Comparison of ENCODE assay signal across 12 cellular contexts in the genomic region with DNA sequence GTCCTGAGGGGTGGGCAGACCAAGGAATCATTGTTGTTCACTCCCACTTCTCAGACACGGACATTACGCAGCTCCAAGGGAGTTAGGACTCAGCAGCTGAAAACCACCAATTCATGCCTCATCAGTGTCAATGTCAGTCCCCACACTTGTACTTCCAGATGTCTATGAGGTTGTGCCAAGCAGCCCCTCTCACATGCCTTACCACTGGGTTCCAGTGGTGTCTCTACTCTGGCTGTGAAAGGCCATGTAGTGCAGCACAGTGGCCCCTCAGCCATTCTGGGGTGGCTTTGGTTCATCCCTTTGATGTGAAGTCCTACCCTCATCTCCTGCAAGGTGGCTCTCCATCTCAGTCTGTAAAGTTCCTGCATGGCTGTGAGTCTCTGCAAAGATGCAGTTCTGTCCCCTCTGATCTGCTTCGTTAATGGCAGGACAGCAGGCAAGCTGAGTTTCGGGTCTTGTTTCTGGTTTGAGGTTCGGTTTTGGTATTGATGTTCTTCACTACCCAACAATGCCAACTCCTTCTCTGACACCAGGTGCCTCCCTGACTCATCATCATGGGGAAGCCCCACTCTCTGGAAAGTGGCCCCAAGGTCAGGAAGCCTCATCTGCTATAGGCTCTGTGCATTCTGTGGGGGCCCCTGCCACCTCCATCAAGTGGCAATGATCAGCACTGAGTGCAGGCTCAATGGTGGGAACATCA. TPM values are rescaled to one million over a fixed set of nuclear protein-coding genes. Genes with fewer than 3 reads are reported as not detected.
A peak's percentile ranks its signal among the peaks of the same experiment; 100 is the strongest.
DNase-seq lines count a peak whose midpoint lies in the region; ATAC-seq and TF ChIP-seq lines count a peak whose summit lies in the region.
"Had no signal": no experiment of that assay in that cellular context is flagged by ENCODE, and none has a peak within 500 bp of the region (broad histone marks: within the 10 kb centered on the region; RNA-seq: fewer than 3 reads in every experiment).

No MANE protein-coding gene starts in this region.

- DNase-seq in activated CD4-positive, alpha-beta memory T cell treated with anti-CD3 and anti-CD28 coated beads, Interleukin-2, amount 10 ng/mL, durations not matched to agents 7 days and 5 days = peak; percentile 57
- peak in 2 of 3 donors; percentile 18 to 38 for DNase-seq in effector memory CD4-positive, alpha-beta T cell
- peak; percentile 71 to 77 for DNase-seq in stimulated activated CD8-positive, alpha-beta memory T cell treated with anti-CD3 and anti-CD28 coated beads, Interleukin-7, amount 100 ng/mL, for 4 hours (ENCODE audit: low read depth in 2 of 2)
- DNase-seq in KG1 (lab: John Stamatoyannopoulos, UW) (no peak), coronary artery (ENCODE audit: low spot score) (no peak), left ventricle myocardium superior (no peak)
- DNase-seq: pancreas, uterus had no signal

- CTCF ChIA-PET in activated CD4-positive, alpha-beta memory T cell treated with anti-CD3 and anti-CD28 coated beads, Interleukin-2, amount 10 ng/mL, durations not matched to agents 7 days and 5 days (lab: Charles Lee) = interaction anchor here (0.9 to 3.7 kb wide), 2 partner anchors 48 to 85 kb away, joined by 3 to 13 read pairs; no protein-coding TSS in a partner anchor

- no peak overlapping the region for H3K27ac ChIP-seq in effector memory CD4-positive, alpha-beta T cell (ENCODE audit: insufficient read depth, low read length, poor library complexity, severe bottlenecking)
- H3K27ac ChIP-seq in coronary artery = no peak overlapping the region
- H3K27ac ChIP-seq: pancreas, uterus had no signal

- ATAC-seq in HG02642 (IDR thresholded peaks at IDR 0.05; ENCODE audit: poor library complexity, unreplicated experiment) = peak; percentile 58
- ATAC-seq in GM19395 (IDR thresholded peaks at IDR 0.05; ENCODE audit: unreplicated experiment) = no peak
- no peak for ATAC-seq in left ventricle myocardium superior
- ATAC-seq: pancreas had no signal

- no peaks in the 10 kb centered on the region for H3K9me3 ChIP-seq in effector memory CD4-positive, alpha-beta T cell (ENCODE audit: control insufficient read depth, low read length)
- H3K9me3 ChIP-seq: pancreas, uterus had no signal

- H3K4me3 Mint-ChIP-seq in activated CD4-positive, alpha-beta memory T cell treated with anti-CD3 and anti-CD28 coated beads, Interleukin-2, amount 10 ng/mL, durations not matched to agents 7 days and 5 days = no peak overlapping the region

- peaks cover 31% of the 10 kb centered on the region for H3K4me1 ChIP-seq in effector memory CD4-positive, alpha-beta T cell (ENCODE audit: control insufficient read depth, insufficient read depth, low read length, poor library complexity, severe bottlenecking)
- H3K4me1 ChIP-seq: pancreas had no signal

- no peaks in the 10 kb centered on the region for H3K36me3 Mint-ChIP-seq in activated CD4-positive, alpha-beta memory T cell treated with anti-CD3 and anti-CD28 coated beads, Interleukin-2, amount 10 ng/mL, durations not matched to agents 7 days and 5 days (ENCODE audit: low read depth)

- TF ChIP-seq CTCF in coronary artery (IDR thresholded peaks at IDR 0.05) = no peak

- no peak overlapping the region for H3K4me3 ChIP-seq in effector memory CD4-positive, alpha-beta T cell (ENCODE audit: insufficient read depth, low read depth, low read length, poor library complexity, severe bottlenecking)
- no peak overlapping the region for H3K4me3 ChIP-seq in coronary artery
- H3K4me3 ChIP-seq: pancreas, uterus had no signal

- intact Hi-C loops in left ventricle myocardium superior (cut with micrococcal nuclease) = no loop called here

- POLR2A ChIA-PET in activated CD4-positive, alpha-beta memory T cell treated with anti-CD3 and anti-CD28 coated beads, Interleukin-2, amount 10 ng/mL, durations not matched to agents 7 days and 5 days (lab: Charles Lee) = interaction anchor here (1.6 kb wide), 1 partner anchor 13 kb away, joined by 4 read pairs; no protein-coding TSS in a partner anchor

- H3K36me3 ChIP-seq in effector memory CD4-positive, alpha-beta T cell (ENCODE audit: control insufficient read depth, insufficient read depth, low read length) = no peaks in the 10 kb centered on the region
- H3K36me3 ChIP-seq: pancreas, uterus had no signal

- H3K4me1 Mint-ChIP-seq in activated CD4-positive, alpha-beta memory T cell treated with anti-CD3 and anti-CD28 coated beads, Interleukin-2, amount 10 ng/mL, durations not matched to agents 7 days and 5 days = peaks cover 53% of the 10 kb centered on the region

- no peaks in the 10 kb centered on the region for H3K27me3 ChIP-seq in effector memory CD4-positive, alpha-beta T cell (replicated peaks; ENCODE audit: control insufficient read depth, insufficient read depth, low read length, poor library complexity, severe bottlenecking)
- H3K27me3 ChIP-seq: pancreas, uterus had no signal

- H3K9me3 Mint-ChIP-seq in activated CD4-positive, alpha-beta memory T cell treated with anti-CD3 and anti-CD28 coated beads, Interleukin-2, amount 10 ng/mL, durations not matched to agents 7 days and 5 days = no peaks in the 10 kb centered on the region

- peaks cover 18% of the 10 kb centered on the region for H3K27me3 Mint-ChIP-seq in activated CD4-positive, alpha-beta memory T cell treated with anti-CD3 and anti-CD28 coated beads, Interleukin-2, amount 10 ng/mL, durations not matched to agents 7 days and 5 days

- peak overlapping the region; percentile 33 for H3K27ac Mint-ChIP-seq in activated CD4-positive, alpha-beta memory T cell treated with anti-CD3 and anti-CD28 coated beads, Interleukin-2, amount 10 ng/mL, durations not matched to agents 7 days and 5 days

RNA-seq across cellular contexts. Expression of gene COL6A3, which starts 14.0 kb away (rescaled TPM):
- 1 to 10 TPM in 1 of 2 experiments, under 1 TPM in 1; 0.90 to 1.3 TPM for total RNA-seq in activated CD4-positive, alpha-beta memory T cell treated with anti-CD3 and anti-CD28 coated beads, Interleukin-2, amount 10 ng/mL, durations not matched to agents 7 days and 5 days
- total RNA-seq in left ventricle myocardium superior = 59.5 TPM

RNA-seq across cellular contexts. Expression of gene MLPH, which starts 59.1 kb away (rescaled TPM):
- total RNA-seq in activated CD4-positive, alpha-beta memory T cell treated with anti-CD3 and anti-CD28 coated beads, Interleukin-2, amount 10 ng/mL, durations not matched to agents 7 days and 5 days = not detected
- 88.9 TPM for total RNA-seq in left ventricle myocardium superior
- total RNA-seq: dermis microvascular lymphatic vessel endothelial cell; T-helper 2 cell treated with Interferon-gamma antibody and Interleukin-4, amounts not matched to agents 100 ng/mL and 5 ng/mL, for 36 hours had no signal

Comparison
In these comparisons a context has a peak if more than half of its experiments do, and no peak if none do; other contexts are left out.
1. DNase-seq: peak in activated CD4-positive, alpha-beta memory T cell treated with anti-CD3 and anti-CD28 coated beads, Interleukin-2, amount 10 ng/mL, durations not matched to agents 7 days and 5 days (single experiment), effector memory CD4-positive, alpha-beta T cell (2 of 3) and stimulated activated CD8-positive, alpha-beta memory T cell treated with anti-CD3 and anti-CD28 coated beads, Interleukin-7, amount 100 ng/mL, for 4 hours (2 of 2); none in KG1 (single experiment), coronary artery (single experiment) and left ventricle myocardium superior (single experiment).
2. RNA of gene COL6A3, which starts 14.0 kb away (total RNA-seq): 59.5 TPM in left ventricle myocardium superior (single experiment); 0.90 to 1.3 TPM in activated CD4-positive, alpha-beta memory T cell treated with anti-CD3 and anti-CD28 coated beads, Interleukin-2, amount 10 ng/mL, durations not matched to agents 7 days and 5 days; every median in the first group is over 10 times any median in the second.
3. RNA of gene MLPH, which starts 59.1 kb away (total RNA-seq): 88.9 TPM in left ventricle myocardium superior (single experiment); not detected in activated CD4-positive, alpha-beta memory T cell treated with anti-CD3 and anti-CD28 coated beads, Interleukin-2, amount 10 ng/mL, durations not matched to agents 7 days and 5 days; every median in the first group is over 10 times any median in the second.